In genomic region chr2:145065278-145065677, GRCh38 we compare ENCODE assay signal across 23 cellular contexts.
DNase-seq lines count a peak whose midpoint lies in the region; ATAC-seq and TF ChIP-seq lines count a peak whose summit lies in the region.
"Had no signal": no experiment of that assay in that cellular context is flagged by ENCODE, and none has a peak within 500 bp of the region (broad histone marks: within the 10 kb centered on the region; RNA-seq: fewer than 3 reads in every experiment).

No MANE protein-coding gene starts in this region.

- peaks cover 52% of the 10 kb centered on the region for H3K4me1 ChIP-seq in adipocyte (ENCODE audit: control insufficient read depth, insufficient read depth, low read length)
- peaks cover 2 to 32% (median 4%) of the 10 kb centered on the region in 3 donors for H3K4me1 ChIP-seq in esophagus squamous epithelium
- H3K4me1 ChIP-seq in thoracic aorta (ENCODE audit: control insufficient read depth in 1 of 2, low read depth in 2 of 2): peaks cover 13 to 37% of the 10 kb centered on the region in 2 donors
- H3K4me1 ChIP-seq in OCI-LY7 (ENCODE audit: insufficient read depth, low read length, poor library complexity, severe bottlenecking): no peaks in the 10 kb centered on the region
- no peaks in the 10 kb centered on the region for H3K4me1 ChIP-seq in naive thymus-derived CD4-positive, alpha-beta T cell (ENCODE audit: control insufficient read depth in 2 of 2, insufficient read depth in 2 of 2, low read length in 2 of 2)

- no peaks in the 10 kb centered on the region for H3K9me2 ChIP-seq in OCI-LY7 (ENCODE audit: insufficient read depth, low read length)

- no peak overlapping the region for H3K4me2 ChIP-seq in OCI-LY7 (ENCODE audit: low read length)

- H3K27ac Mint-ChIP-seq in osteocyte (ENCODE audit: unreplicated experiment): peak overlapping the region; percentile 81
- no peak overlapping the region for H3K27ac Mint-ChIP-seq in naive thymus-derived CD4-positive, alpha-beta T cell
- H3K27ac Mint-ChIP-seq: activated CD4-positive, alpha-beta T cell treated with anti-CD3 and anti-CD28 coated beads, Interleukin-2, amount 10 ng/mL, durations not matched to agents 7 days and 5 days; activated naive CD4-positive, alpha-beta T cell treated with anti-CD3 and anti-CD28 coated beads for 36 hours; progenitor cell of endocrine pancreas; T-helper 2 cell treated with Interferon-gamma antibody and Interleukin-4, amounts not matched to agents 5 μg/mL and 100 μg/mL, for 36 hours had no signal

- peaks cover 9% of the 10 kb centered on the region for H3K36me3 Mint-ChIP-seq in osteocyte (ENCODE audit: unreplicated experiment)
- no peaks in the 10 kb centered on the region for H3K36me3 Mint-ChIP-seq in naive thymus-derived CD4-positive, alpha-beta T cell

- peaks cover 20% of the 10 kb centered on the region for H3K9me3 Mint-ChIP-seq in osteocyte (ENCODE audit: unreplicated experiment)
- H3K9me3 Mint-ChIP-seq in naive thymus-derived CD4-positive, alpha-beta T cell: peaks cover 0 to 9% (median 0%) of the 10 kb centered on the region in 11 donors
- H3K9me3 Mint-ChIP-seq: T-helper 2 cell treated with Interferon-gamma antibody and Interleukin-4, amounts not matched to agents 5 μg/mL and 100 μg/mL, for 36 hours had no signal

- WGBS in esophagus squamous epithelium, 2 donors: 26 to 57% methylated on average over 1 of the region's 1 CpG

- H3K27me3 Mint-ChIP-seq in osteocyte (ENCODE audit: unreplicated experiment): no peaks in the 10 kb centered on the region
- no peaks in the 10 kb centered on the region for H3K27me3 Mint-ChIP-seq in naive thymus-derived CD4-positive, alpha-beta T cell
- H3K27me3 Mint-ChIP-seq: progenitor cell of endocrine pancreas had no signal

- no peaks in the 10 kb centered on the region for H3K36me3 ChIP-seq in adipocyte (ENCODE audit: control insufficient read depth, insufficient read depth, low read length, severe bottlenecking)
- H3K36me3 ChIP-seq in esophagus squamous epithelium: no peaks in the 10 kb centered on the region
- H3K36me3 ChIP-seq in thoracic aorta: no peaks in the 10 kb centered on the region
- H3K36me3 ChIP-seq in OCI-LY7 (ENCODE audit: insufficient read depth, low read length): no peaks in the 10 kb centered on the region
- no peaks in the 10 kb centered on the region for H3K36me3 ChIP-seq in naive thymus-derived CD4-positive, alpha-beta T cell (ENCODE audit: control insufficient read depth in 2 of 3, insufficient read depth in 3 of 3, low read length in 3 of 3)
- H3K36me3 ChIP-seq: WERI-Rb-1 had no signal

- POLR2A ChIA-PET in OCI-LY7 (lab: Charles Lee): interaction anchor here (0.5 to 0.6 kb wide), 2 partner anchors 157 to 180 kb away, joined by 3 read pairs; no protein-coding TSS in a partner anchor
- POLR2A ChIA-PET in naive thymus-derived CD4-positive, alpha-beta T cell (lab: Charles Lee): no interaction called here

- H3K27me3 ChIP-seq in adipocyte (replicated peaks; ENCODE audit: control insufficient read depth, insufficient read depth, low read length): no peaks in the 10 kb centered on the region
- H3K27me3 ChIP-seq in esophagus squamous epithelium: no peaks in the 10 kb centered on the region
- H3K27me3 ChIP-seq in thoracic aorta (replicated peaks; ENCODE audit: insufficient read depth): no peaks in the 10 kb centered on the region
- no peaks in the 10 kb centered on the region for H3K27me3 ChIP-seq in naive thymus-derived CD4-positive, alpha-beta T cell (ENCODE audit: control insufficient read depth in 2 of 2, insufficient read depth in 2 of 2, low read length in 2 of 2)

- H3K79me2 ChIP-seq in OCI-LY7 (ENCODE audit: insufficient read depth, low read depth, low read length): no peaks in the 10 kb centered on the region

- no peak for TF ChIP-seq CTCF in esophagus squamous epithelium (IDR thresholded peaks at IDR 0.05)
- TF ChIP-seq CTCF in osteocyte (IDR thresholded peaks at IDR 0.05): no peak
- no peak for TF ChIP-seq CTCF in thoracic aorta (IDR thresholded peaks at IDR 0.05)
- no peak for TF ChIP-seq CTCF in OCI-LY7 (conservative IDR thresholded peaks at IDR 0.05; ENCODE audit: low read length)

- H3K9me3 ChIP-seq in adipocyte (ENCODE audit: control insufficient read depth, low read length): no peaks in the 10 kb centered on the region
- peaks cover 0 to 4% (median 0%) of the 10 kb centered on the region in 3 donors for H3K9me3 ChIP-seq in esophagus squamous epithelium
- H3K9me3 ChIP-seq in thoracic aorta: no peaks in the 10 kb centered on the region
- no peaks in the 10 kb centered on the region for H3K9me3 ChIP-seq in OCI-LY7 (ENCODE audit: low read length)
- H3K9me3 ChIP-seq in naive thymus-derived CD4-positive, alpha-beta T cell (ENCODE audit: control insufficient read depth in 2 of 3, low read length in 3 of 3): no peaks in the 10 kb centered on the region

- ATAC-seq in thoracic aorta (ENCODE audit: insufficient number of reproducible peaks, low FRiP score, low read depth): no peak
- no peak for ATAC-seq in HG03378 (IDR thresholded peaks at IDR 0.05; ENCODE audit: unreplicated experiment)
- no peak for ATAC-seq in naive thymus-derived CD4-positive, alpha-beta T cell

- CTCF ChIA-PET in OCI-LY7 (lab: Charles Lee; ENCODE audit: unreplicated experiment): no interaction called here
- CTCF ChIA-PET in naive thymus-derived CD4-positive, alpha-beta T cell (lab: Charles Lee): no interaction called here

- H4K20me1 ChIP-seq in OCI-LY7 (ENCODE audit: insufficient read depth, low read length): no peaks in the 10 kb centered on the region

- no peak overlapping the region for H3K4me3 ChIP-seq in adipocyte (ENCODE audit: low read length)
- no peak overlapping the region for H3K4me3 ChIP-seq in esophagus squamous epithelium
- H3K4me3 ChIP-seq in thoracic aorta: no peak overlapping the region
- no peak overlapping the region for H3K4me3 ChIP-seq in OCI-LY7 (ENCODE audit: low read depth, low read length, poor library complexity, severe bottlenecking)
- no peak overlapping the region for H3K4me3 ChIP-seq in naive thymus-derived CD4-positive, alpha-beta T cell (ENCODE audit: low read length)
- H3K4me3 ChIP-seq: lung, skin epidermis had no signal

- H3K4me1 Mint-ChIP-seq in osteocyte (ENCODE audit: unreplicated experiment): peaks cover 35% of the 10 kb centered on the region
- H3K4me1 Mint-ChIP-seq in naive thymus-derived CD4-positive, alpha-beta T cell: no peaks in the 10 kb centered on the region
- H3K4me1 Mint-ChIP-seq: activated CD4-positive, alpha-beta T cell treated with anti-CD3 and anti-CD28 coated beads, Interleukin-2, amount 10 ng/mL, durations not matched to agents 7 days and 5 days had no signal

- no TSS peak for BruUV-seq in OCI-LY7 (replicated peaks; lab: Mats Ljungman, UMichigan)

- intact Hi-C loops in esophagus squamous epithelium (cut with DNase I) (no loop called here), OCI-LY7 (cut with micrococcal nuclease; ENCODE audit: unreplicated experiment) (no loop called here)
- intact Hi-C loops in naive thymus-derived CD4-positive, alpha-beta T cell (cut with micrococcal nuclease): no loop called here

- DNase-seq in adipocyte (ENCODE audit: low read depth): peak; percentile 44
- no peak for DNase-seq in esophagus squamous epithelium (lab: John Stamatoyannopoulos, UW)
- no peak for DNase-seq in osteocyte (ENCODE audit: extremely low spot score, unreplicated experiment)
- DNase-seq in thoracic aorta (ENCODE audit: low spot score): no peak
- DNase-seq in OCI-LY7 (ENCODE audit: low spot score): no peak
- no peak for DNase-seq in naive thymus-derived CD4-positive, alpha-beta T cell
- DNase-seq: activated CD4-positive, alpha-beta T cell treated with anti-CD3 and anti-CD28 coated beads, Interleukin-2, amount 10 ng/mL, durations not matched to agents 7 days and 5 days; activated naive CD4-positive, alpha-beta T cell treated with anti-CD3 and anti-CD28 coated beads for 36 hours; foreskin melanocyte; islet precursor cell; Kasumi-1; NCI-H187; NCI-H226; NCI-H774; stimulated activated CD4-positive, alpha-beta T cell treated with anti-CD3 and anti-CD28 coated beads, Interleukin-2, amount 100 ng/mL, for 24 hours; WERI-Rb-1 had no signal

- no peak for TF ChIP-seq POLR2A in esophagus squamous epithelium (IDR thresholded peaks at IDR 0.05)

- no peak overlapping the region for H3K4me3 Mint-ChIP-seq in osteocyte (ENCODE audit: unreplicated experiment)
- no peak overlapping the region for H3K4me3 Mint-ChIP-seq in naive thymus-derived CD4-positive, alpha-beta T cell
- H3K4me3 Mint-ChIP-seq: activated CD4-positive, alpha-beta T cell treated with anti-CD3 and anti-CD28 coated beads, Interleukin-2, amount 10 ng/mL, durations not matched to agents 7 days and 5 days; activated naive CD4-positive, alpha-beta T cell treated with anti-CD3 and anti-CD28 coated beads for 36 hours; neural crest cell; T-helper 2 cell treated with Interferon-gamma antibody and Interleukin-4, amounts not matched to agents 5 μg/mL and 100 μg/mL, for 36 hours had no signal

- no peak overlapping the region for H2AFZ ChIP-seq in OCI-LY7 (ENCODE audit: low read length)

- H3K27ac ChIP-seq in esophagus squamous epithelium (peak overlapping the region in 3 of 4 donors; percentile 47 to 71 (median 71)), thoracic aorta (peak overlapping the region; percentile 52 to 67), OCI-LY7 (ENCODE audit: low read depth, low read length, poor library complexity, severe bottlenecking) (no peak overlapping the region)
- H3K27ac ChIP-seq in naive thymus-derived CD4-positive, alpha-beta T cell (ENCODE audit: low read depth, low read length): no peak overlapping the region
- H3K27ac ChIP-seq: RWPE1, WERI-Rb-1 had no signal

- peak overlapping the region; percentile 82 for H3K9ac ChIP-seq in adipocyte (ENCODE audit: low read length)

Comparison
In these comparisons a context has a peak if more than half of its experiments do, and no peak if none do; other contexts are left out.
1. H3K27ac ChIP-seq: peak in esophagus squamous epithelium (3 of 4) and thoracic aorta (2 of 2); none in OCI-LY7 (single experiment) and naive thymus-derived CD4-positive, alpha-beta T cell (single experiment).